ENCODE assay signal across 8 cellular contexts in the genomic region with DNA sequence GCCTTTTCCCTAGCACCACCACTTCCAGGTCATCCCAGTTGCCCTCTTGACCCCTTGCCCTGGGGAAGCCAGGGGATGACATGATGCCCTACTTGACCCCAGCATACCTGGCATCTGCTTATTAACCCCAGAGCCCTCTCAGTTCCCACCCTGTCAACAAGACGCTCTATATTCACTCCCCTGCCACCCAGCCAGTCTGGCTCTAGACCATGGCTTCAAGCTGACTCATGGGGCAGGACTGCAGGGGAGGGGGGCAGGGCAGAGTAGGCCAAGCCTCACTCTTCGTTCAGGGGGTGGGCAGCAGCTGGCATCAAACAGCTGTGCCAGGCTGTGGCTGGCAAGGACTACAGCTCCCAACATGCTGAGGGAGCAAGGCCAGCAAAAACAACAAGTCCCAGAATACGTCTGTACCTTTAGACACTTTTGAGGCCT. TPM values are rescaled to one million over a fixed set of nuclear protein-coding genes. Genes with fewer than 3 reads are reported as not detected.
A peak's percentile ranks its signal among the peaks of the same experiment; 100 is the strongest.
DNase-seq lines count a peak whose midpoint lies in the region; ATAC-seq, FAIRE-seq and TF ChIP-seq lines count a peak whose summit lies in the region.

No MANE protein-coding gene starts in this region.

- H3K27ac ChIP-seq in HUES64 (ENCODE audit: low read depth, low read length), result no peak overlapping the region
- peak overlapping the region; percentile 88 for H3K27ac ChIP-seq in lower lobe of right lung

- H3K4me1 ChIP-seq in HUES64 (ENCODE audit: insufficient read depth, low read length) (peaks cover 32% of the 10 kb centered on the region), lower lobe of right lung (peaks cover 59% of the 10 kb centered on the region)

- H3K4me3 ChIP-seq in HUES64 (ENCODE audit: low read length), result peak overlapping the region; percentile 86
- H3K4me3 ChIP-seq in bronchial epithelial cell (ENCODE audit: low read depth, low read length), result peak overlapping the region; percentile 73
- peak overlapping the region; percentile 80 for H3K4me3 ChIP-seq in lower lobe of right lung

- FAIRE-seq in bronchial epithelial cell (lab: Jason Lieb, UNC), result no peak
- FAIRE-seq in urothelium cell line (lab: Jason Lieb, UNC), result peak; percentile 76

- WGBS in HUES64, result 65% methylated on average over 3 of the region's 3 CpGs

- H3K9me3 ChIP-seq in HUES64 (ENCODE audit: insufficient read depth, low read depth, low read length) (no peaks in the 10 kb centered on the region), lower lobe of right lung (no peaks in the 10 kb centered on the region)

- no peak overlapping the region for H3K9ac ChIP-seq in HUES64 (ENCODE audit: low read depth, low read length)

- no peaks in the 10 kb centered on the region for H3K27me3 ChIP-seq in HUES64 (ENCODE audit: insufficient read depth, low read length)
- H3K27me3 ChIP-seq in bronchial epithelial cell (ENCODE audit: control insufficient read depth, insufficient read depth, low read length), result no peaks in the 10 kb centered on the region
- H3K27me3 ChIP-seq in lower lobe of right lung (ENCODE audit: low read depth), result no peaks in the 10 kb centered on the region

- TF ChIP-seq CTCF in bronchial epithelial cell (IDR thresholded peaks at IDR 0.05; ENCODE audit: insufficient read depth, low read length, severe bottlenecking) (no peak), lower lobe of right lung (IDR thresholded peaks at IDR 0.05) (no peak)

- peak; percentile 42 for DNase-seq in AG08395 (ENCODE audit: low spot score)
- peak; percentile 61 for DNase-seq in bronchial epithelial cell (ENCODE audit: low read depth)
- no peak for DNase-seq in lower lobe of right lung
- DNase-seq in urothelium cell line (ENCODE audit: low spot score), result peak; percentile 60
- no peak for DNase-seq in retina
- DNase-seq in NCI-H1092 (lab: John Stamatoyannopoulos, UW), result no peak

- ATAC-seq in lower lobe of right lung (no peak), HG03432 (IDR thresholded peaks at IDR 0.05; ENCODE audit: unreplicated experiment) (no peak)

- intact Hi-C loops in lower lobe of right lung (cut with DNase I), result no loop called here

- H3K36me3 ChIP-seq in HUES64 (ENCODE audit: insufficient read depth, low read length) (peaks cover 15% of the 10 kb centered on the region), bronchial epithelial cell (ENCODE audit: control insufficient read depth, insufficient read depth, low read length) (peaks cover 4% of the 10 kb centered on the region), lower lobe of right lung (peaks cover 34% of the 10 kb centered on the region)

RNA-seq across cellular contexts. Expression of gene ATOSB, which starts 5.3 kb away (rescaled TPM):
- polyA plus RNA-seq in HUES64 (2013, experiment 1 of 2), result 5.6 TPM
- 6.1 TPM for polyA plus RNA-seq in HUES64 (2013, experiment 2 of 2)
- total RNA-seq in bronchial epithelial cell, result 10.3 and 12.2 TPM in 2 replicates
- total RNA-seq in lower lobe of right lung, result 20.3 TPM

RNA-seq across cellular contexts. Expression of gene STOML2, which starts 7.4 kb away (rescaled TPM):
- polyA plus RNA-seq in HUES64 (2013, experiment 1 of 2), result 134 TPM
- 132 TPM for polyA plus RNA-seq in HUES64 (2013, experiment 2 of 2)
- total RNA-seq in bronchial epithelial cell (165 and 248 TPM in 2 replicates), lower lobe of right lung (59.0 TPM)

RNA-seq across cellular contexts. Expression of gene PIGO, which starts 14.0 kb away (rescaled TPM):
- polyA plus RNA-seq in HUES64 (2013, experiment 1 of 2), result 11.8 TPM
- polyA plus RNA-seq in HUES64 (2013, experiment 2 of 2), result 13.3 TPM
- total RNA-seq in bronchial epithelial cell, result 22.9 and 25.3 TPM in 2 replicates
- 25.1 TPM for total RNA-seq in lower lobe of right lung

RNA-seq across cellular contexts. Expression of gene FANCG, which starts 30.6 kb away (rescaled TPM):
- 49.3 TPM for polyA plus RNA-seq in HUES64 (2013, experiment 1 of 2)
- 49.5 TPM for polyA plus RNA-seq in HUES64 (2013, experiment 2 of 2)
- total RNA-seq in bronchial epithelial cell, result 7.6 and 9.7 TPM in 2 replicates
- total RNA-seq in lower lobe of right lung, result 13.9 TPM

RNA-seq across cellular contexts. Expression of gene VCP, which starts 37.9 kb away (rescaled TPM):
- polyA plus RNA-seq in HUES64 (2013, experiment 1 of 2), result 256 TPM
- 254 TPM for polyA plus RNA-seq in HUES64 (2013, experiment 2 of 2)
- total RNA-seq in bronchial epithelial cell, result 320 and 342 TPM in 2 replicates
- 175 TPM for total RNA-seq in lower lobe of right lung

Comparison
In these comparisons a context has a peak if more than half of its experiments do, and no peak if none do; other contexts are left out.
1. DNase-seq: peak in AG08395 (single experiment), bronchial epithelial cell (single experiment) and urothelium cell line (single experiment); none in lower lobe of right lung (single experiment), retina (single experiment) and NCI-H1092 (single experiment).
2. Peak in every context shown above with its lines, with median percentiles within 50 percentile points of each other: H3K4me3 ChIP-seq.